8 cellular contexts compared by ENCODE assay signal in genomic region chr1:234114648-234115307, GRCh38.
DNase-seq lines count a peak whose midpoint lies in the region; ATAC-seq and TF ChIP-seq lines count a peak whose summit lies in the region.

No MANE protein-coding gene starts in this region.

- no peak overlapping the region for H3K9ac ChIP-seq in fibroblast of lung (ENCODE audit: insufficient read depth, low read length)

- H3K79me2 ChIP-seq in fibroblast of lung (ENCODE audit: control insufficient read depth, insufficient read depth, low read length) (no peaks in the 10 kb centered on the region), osteoblast (ENCODE audit: insufficient read depth, low read length) (no peaks in the 10 kb centered on the region)

- peaks cover 32% of the 10 kb centered on the region for H3K27me3 Mint-ChIP-seq in activated CD4-positive, alpha-beta T cell treated with anti-CD3 and anti-CD28 coated beads, Interleukin-2, amount 10 ng/mL, durations not matched to agents 24 days and 14 days

- H3K9me3 ChIP-seq in fibroblast of lung (ENCODE audit: control insufficient read depth, insufficient read depth, low read depth, low read length) (no peaks in the 10 kb centered on the region), osteoblast (ENCODE audit: low read depth, low read length) (no peaks in the 10 kb centered on the region)

- no peak overlapping the region for H3K27ac ChIP-seq in fibroblast of lung (ENCODE audit: insufficient read depth, low read length)
- H3K27ac ChIP-seq in osteoblast (ENCODE audit: low read depth, low read length), result no peak overlapping the region

- intact Hi-C loops in activated CD4-positive, alpha-beta T cell treated with anti-CD3 and anti-CD28 coated beads, Interleukin-2, amount 10 ng/mL, durations not matched to agents 24 days and 14 days (cut with micrococcal nuclease), result loop anchor here (1.0 to 10.0 kb wide), 4 partner anchors 196 to 360 kb away; partner anchors contain the start of gene TARBP1

- H3K4me1 ChIP-seq in fibroblast of lung (ENCODE audit: control insufficient read depth, extremely low read depth, insufficient read depth, low read length), result no peaks in the 10 kb centered on the region
- H3K4me1 ChIP-seq in osteoblast (ENCODE audit: insufficient read depth, low read length), result peaks cover 6% of the 10 kb centered on the region

- H2AFZ ChIP-seq in fibroblast of lung (ENCODE audit: low read length) (peak overlapping the region; percentile 20), osteoblast (ENCODE audit: low read length) (peak overlapping the region; percentile 81)

- peak overlapping the region; percentile 44 for H3K4me2 ChIP-seq in fibroblast of lung (ENCODE audit: extremely low read depth, insufficient read depth, low read length)
- peak overlapping the region; percentile 71 for H3K4me2 ChIP-seq in osteoblast (ENCODE audit: insufficient read depth, low read length)

- TF ChIP-seq CTCF in fibroblast of lung (conservative IDR thresholded peaks at IDR 0.05 in 1 of 2, IDR thresholded peaks at IDR 0.05 in 1 of 2; ENCODE audit: low read depth in 1 of 2, low read length in 2 of 2), result peak; percentile 67 to 68
- TF ChIP-seq CTCF in osteoblast (IDR thresholded peaks at IDR 0.05; ENCODE audit: extremely low read depth, low read depth, low read length), result peak; percentile 76

- no peaks in the 10 kb centered on the region for H3K9me3 Mint-ChIP-seq in activated CD4-positive, alpha-beta T cell treated with anti-CD3 and anti-CD28 coated beads, Interleukin-2, amount 10 ng/mL, durations not matched to agents 24 days and 14 days

- H3K27ac Mint-ChIP-seq in activated CD4-positive, alpha-beta T cell treated with anti-CD3 and anti-CD28 coated beads, Interleukin-2, amount 10 ng/mL, durations not matched to agents 24 days and 14 days, result no peak overlapping the region

- ATAC-seq in GM21515 (IDR thresholded peaks at IDR 0.05; ENCODE audit: unreplicated experiment), result no peak
- ATAC-seq in GM18861 (IDR thresholded peaks at IDR 0.05; ENCODE audit: unreplicated experiment), result no peak

- H3K4me3 ChIP-seq in fibroblast of lung (replicated peaks in 1 of 4; ENCODE audit: control extremely low read depth in 1 of 4, insufficient read depth in 1 of 4, low read depth in 3 of 4, low read length in 4 of 4), result peak overlapping the region in 1 of 4 experiments; percentile 5
- peak overlapping the region; percentile 57 for H3K4me3 ChIP-seq in osteoblast (ENCODE audit: insufficient read depth, low read length)

- DNase-seq in COLO829 (ENCODE audit: low spot score) (peak; percentile 61), H4 (ENCODE audit: low spot score) (peak; percentile 54), NCI-H2196 treated with DMSO at 0.1 percent for 48 hours (lab: John Stamatoyannopoulos, UW; ENCODE audit: unreplicated experiment) (peak; percentile 5), fibroblast of lung (ENCODE audit: low read depth in 2 of 2) (peak; percentile 50 to 69), osteoblast (ENCODE audit: insufficient read length, low spot score, missing footprints) (peak; percentile 58)
- peak; percentile 76 for DNase-seq in activated CD4-positive, alpha-beta T cell treated with anti-CD3 and anti-CD28 coated beads, Interleukin-2, amount 10 ng/mL, durations not matched to agents 24 days and 14 days

- H3K27me3 ChIP-seq in fibroblast of lung (ENCODE audit: control insufficient read depth, insufficient read depth, low read length) (no peaks in the 10 kb centered on the region), osteoblast (ENCODE audit: insufficient read depth, low read length) (peaks cover 4% of the 10 kb centered on the region)

- H3K36me3 Mint-ChIP-seq in activated CD4-positive, alpha-beta T cell treated with anti-CD3 and anti-CD28 coated beads, Interleukin-2, amount 10 ng/mL, durations not matched to agents 24 days and 14 days (ENCODE audit: low read depth), result no peaks in the 10 kb centered on the region

- peak overlapping the region; percentile 57 for H3K4me3 Mint-ChIP-seq in activated CD4-positive, alpha-beta T cell treated with anti-CD3 and anti-CD28 coated beads, Interleukin-2, amount 10 ng/mL, durations not matched to agents 24 days and 14 days

- peaks cover 7% of the 10 kb centered on the region for H3K4me1 Mint-ChIP-seq in activated CD4-positive, alpha-beta T cell treated with anti-CD3 and anti-CD28 coated beads, Interleukin-2, amount 10 ng/mL, durations not matched to agents 24 days and 14 days

- H4K20me1 ChIP-seq in fibroblast of lung (ENCODE audit: control insufficient read depth, extremely low read depth, insufficient read depth, low read length) (no peaks in the 10 kb centered on the region), osteoblast (ENCODE audit: insufficient read depth, low read length) (no peaks in the 10 kb centered on the region)

- H3K36me3 ChIP-seq in fibroblast of lung (ENCODE audit: control insufficient read depth, insufficient read depth, low read length) (no peaks in the 10 kb centered on the region), osteoblast (ENCODE audit: insufficient read depth, low read length) (no peaks in the 10 kb centered on the region)

Comparison
In these comparisons a context has a peak if more than half of its experiments do, and no peak if none do; other contexts are left out.
1. DNase-seq: peak in every context shown above with its lines; median percentile 76 in activated CD4-positive, alpha-beta T cell treated with anti-CD3 and anti-CD28 coated beads, Interleukin-2, amount 10 ng/mL, durations not matched to agents 24 days and 14 days; 61 in COLO829; 60 in fibroblast of lung; 58 in osteoblast; 54 in H4; 5 in NCI-H2196 treated with DMSO at 0.1 percent for 48 hours.